In the genomic region with DNA sequence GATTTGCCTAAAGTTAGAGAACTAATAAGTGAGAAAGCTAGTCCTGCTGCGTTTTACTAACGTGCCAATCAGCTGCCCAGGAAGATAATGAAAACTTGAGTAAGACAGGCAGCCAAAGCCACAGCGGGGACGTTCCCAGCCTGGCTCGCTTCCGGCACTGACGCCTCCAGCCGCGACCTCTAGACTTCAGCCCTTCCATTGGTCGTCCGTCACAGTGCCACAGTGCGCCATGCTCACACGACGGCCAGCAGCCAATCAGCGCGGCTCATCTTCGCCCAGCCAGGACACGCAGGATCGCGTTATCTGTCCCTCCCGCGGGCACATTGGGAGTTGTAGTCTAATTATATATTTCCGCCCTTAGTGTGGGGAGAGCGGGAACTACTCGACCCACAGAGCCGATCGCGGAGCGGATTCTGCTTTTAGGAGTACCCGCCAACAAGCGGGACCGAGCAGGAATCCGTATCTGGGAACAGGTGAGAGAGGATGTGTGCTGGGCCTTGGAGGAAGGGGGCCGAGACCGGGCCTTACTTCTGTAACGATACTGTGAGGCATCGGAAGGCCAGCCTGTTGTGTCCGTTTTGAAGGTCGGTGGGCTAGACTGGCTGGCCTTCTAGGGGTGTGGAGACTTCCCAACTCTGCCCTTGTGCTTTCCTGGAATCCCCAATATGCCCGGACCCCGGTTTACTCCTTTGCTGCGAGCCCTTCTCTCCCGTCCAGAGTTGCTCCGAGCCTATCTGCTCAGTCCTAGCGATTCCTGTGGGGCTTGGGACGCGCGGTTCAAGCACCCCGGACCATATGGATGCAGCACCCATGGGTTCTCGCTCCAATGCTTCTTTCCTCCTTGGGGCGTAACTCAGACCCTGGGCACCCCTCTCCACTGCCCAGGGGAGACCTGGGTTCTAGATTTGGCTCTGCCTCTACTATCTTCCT, we compare ENCODE assay signal across 1 cellular context.
A peak's percentile ranks its signal among the peaks of the same experiment; 100 is the strongest.
TF ChIP-seq lines count a peak whose summit lies in the region.

Gene FDPS (plus strand): TSS at position 374 of the 930 bp plus-strand sequence. CDS start 924 bp downstream, outside the sequence.

TF ChIP-seq in K562, 482 proteins besides CTCF, POLR2A, EP300 and RAD21 (continued from another document and continues in another):
- TF ChIP-seq, protein P1, sequence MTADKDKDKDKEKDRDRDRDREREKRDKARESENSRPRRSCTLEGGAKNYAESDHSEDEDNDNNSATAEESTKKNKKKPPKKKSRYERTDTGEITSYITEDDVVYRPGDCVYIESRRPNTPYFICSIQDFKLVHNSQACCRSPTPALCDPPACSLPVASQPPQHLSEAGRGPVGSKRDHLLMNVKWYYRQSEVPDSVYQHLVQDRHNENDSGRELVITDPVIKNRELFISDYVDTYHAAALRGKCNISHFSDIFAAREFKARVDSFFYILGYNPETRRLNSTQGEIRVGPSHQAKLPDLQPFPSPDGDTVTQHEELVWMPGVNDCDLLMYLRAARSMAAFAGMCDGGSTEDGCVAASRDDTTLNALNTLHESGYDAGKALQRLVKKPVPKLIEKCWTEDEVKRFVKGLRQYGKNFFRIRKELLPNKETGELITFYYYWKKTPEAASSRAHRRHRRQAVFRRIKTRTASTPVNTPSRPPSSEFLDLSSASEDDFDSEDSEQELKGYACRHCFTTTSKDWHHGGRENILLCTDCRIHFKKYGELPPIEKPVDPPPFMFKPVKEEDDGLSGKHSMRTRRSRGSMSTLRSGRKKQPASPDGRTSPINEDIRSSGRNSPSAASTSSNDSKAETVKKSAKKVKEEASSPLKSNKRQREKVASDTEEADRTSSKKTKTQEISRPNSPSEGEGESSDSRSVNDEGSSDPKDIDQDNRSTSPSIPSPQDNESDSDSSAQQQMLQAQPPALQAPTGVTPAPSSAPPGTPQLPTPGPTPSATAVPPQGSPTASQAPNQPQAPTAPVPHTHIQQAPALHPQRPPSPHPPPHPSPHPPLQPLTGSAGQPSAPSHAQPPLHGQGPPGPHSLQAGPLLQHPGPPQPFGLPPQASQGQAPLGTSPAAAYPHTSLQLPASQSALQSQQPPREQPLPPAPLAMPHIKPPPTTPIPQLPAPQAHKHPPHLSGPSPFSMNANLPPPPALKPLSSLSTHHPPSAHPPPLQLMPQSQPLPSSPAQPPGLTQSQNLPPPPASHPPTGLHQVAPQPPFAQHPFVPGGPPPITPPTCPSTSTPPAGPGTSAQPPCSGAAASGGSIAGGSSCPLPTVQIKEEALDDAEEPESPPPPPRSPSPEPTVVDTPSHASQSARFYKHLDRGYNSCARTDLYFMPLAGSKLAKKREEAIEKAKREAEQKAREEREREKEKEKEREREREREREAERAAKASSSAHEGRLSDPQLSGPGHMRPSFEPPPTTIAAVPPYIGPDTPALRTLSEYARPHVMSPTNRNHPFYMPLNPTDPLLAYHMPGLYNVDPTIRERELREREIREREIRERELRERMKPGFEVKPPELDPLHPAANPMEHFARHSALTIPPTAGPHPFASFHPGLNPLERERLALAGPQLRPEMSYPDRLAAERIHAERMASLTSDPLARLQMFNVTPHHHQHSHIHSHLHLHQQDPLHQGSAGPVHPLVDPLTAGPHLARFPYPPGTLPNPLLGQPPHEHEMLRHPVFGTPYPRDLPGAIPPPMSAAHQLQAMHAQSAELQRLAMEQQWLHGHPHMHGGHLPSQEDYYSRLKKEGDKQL (CRISPR knock-in tag; IDR thresholded peaks at IDR 0.05; ENCODE audit: borderline replicate concordance): no peak
- TF ChIP-seq, protein P2, sequence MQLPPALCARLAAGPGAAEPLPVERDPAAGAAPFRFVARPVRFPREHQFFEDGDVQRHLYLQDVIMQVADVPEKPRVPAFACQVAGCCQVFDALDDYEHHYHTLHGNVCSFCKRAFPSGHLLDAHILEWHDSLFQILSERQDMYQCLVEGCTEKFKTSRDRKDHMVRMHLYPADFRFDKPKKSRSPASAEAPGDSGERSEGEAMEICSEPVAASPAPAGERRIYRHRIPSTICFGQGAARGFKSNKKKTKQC (CRISPR knock-in tag; IDR thresholded peaks at IDR 0.05): peak; percentile 82; the same call in 1 of the 2 replicates
- TF ChIP-seq, protein P3, sequence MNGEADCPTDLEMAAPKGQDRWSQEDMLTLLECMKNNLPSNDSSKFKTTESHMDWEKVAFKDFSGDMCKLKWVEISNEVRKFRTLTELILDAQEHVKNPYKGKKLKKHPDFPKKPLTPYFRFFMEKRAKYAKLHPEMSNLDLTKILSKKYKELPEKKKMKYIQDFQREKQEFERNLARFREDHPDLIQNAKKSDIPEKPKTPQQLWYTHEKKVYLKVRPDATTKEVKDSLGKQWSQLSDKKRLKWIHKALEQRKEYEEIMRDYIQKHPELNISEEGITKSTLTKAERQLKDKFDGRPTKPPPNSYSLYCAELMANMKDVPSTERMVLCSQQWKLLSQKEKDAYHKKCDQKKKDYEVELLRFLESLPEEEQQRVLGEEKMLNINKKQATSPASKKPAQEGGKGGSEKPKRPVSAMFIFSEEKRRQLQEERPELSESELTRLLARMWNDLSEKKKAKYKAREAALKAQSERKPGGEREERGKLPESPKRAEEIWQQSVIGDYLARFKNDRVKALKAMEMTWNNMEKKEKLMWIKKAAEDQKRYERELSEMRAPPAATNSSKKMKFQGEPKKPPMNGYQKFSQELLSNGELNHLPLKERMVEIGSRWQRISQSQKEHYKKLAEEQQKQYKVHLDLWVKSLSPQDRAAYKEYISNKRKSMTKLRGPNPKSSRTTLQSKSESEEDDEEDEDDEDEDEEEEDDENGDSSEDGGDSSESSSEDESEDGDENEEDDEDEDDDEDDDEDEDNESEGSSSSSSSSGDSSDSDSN (IDR thresholded peaks at IDR 0.05; ENCODE audit: borderline replicate concordance in 1 of 2, low read depth in 2 of 2, low read length in 2 of 2): 0 out of 4 replicates have a peak, but pooled peaks of 1 of the 2 experiments have one; percentile 44
- no peak for TF ChIP-seq NFATC3 (IDR thresholded peaks at IDR 0.05)
- peak; percentile 88 for TF ChIP-seq ASH1L (IDR thresholded peaks at IDR 0.05; ENCODE audit: borderline replicate concordance, low read depth, partially characterized antibody)
- peak; percentile 88 for TF ChIP-seq RBFOX2 (IDR thresholded peaks at IDR 0.05; ENCODE audit: low read depth, low read length)
- TF ChIP-seq HLTF (IDR thresholded peaks at IDR 0.05): no peak
- TF ChIP-seq, protein P4, sequence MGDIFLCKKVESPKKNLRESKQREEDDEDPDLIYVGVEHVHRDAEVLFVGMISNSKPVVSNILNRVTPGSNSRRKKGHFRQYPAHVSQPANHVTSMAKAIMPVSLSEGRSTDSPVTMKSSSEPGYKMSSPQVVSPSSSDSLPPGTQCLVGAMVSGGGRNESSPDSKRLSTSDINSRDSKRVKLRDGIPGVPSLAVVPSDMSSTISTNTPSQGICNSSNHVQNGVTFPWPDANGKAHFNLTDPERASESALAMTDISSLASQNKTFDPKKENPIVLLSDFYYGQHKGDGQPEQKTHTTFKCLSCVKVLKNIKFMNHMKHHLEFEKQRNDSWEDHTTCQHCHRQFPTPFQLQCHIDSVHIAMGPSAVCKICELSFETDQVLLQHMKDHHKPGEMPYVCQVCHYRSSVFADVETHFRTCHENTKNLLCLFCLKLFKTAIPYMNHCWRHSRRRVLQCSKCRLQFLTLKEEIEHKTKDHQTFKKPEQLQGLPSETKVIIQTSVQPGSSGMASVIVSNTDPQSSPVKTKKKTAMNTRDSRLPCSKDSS (IDR thresholded peaks at IDR 0.05; ENCODE audit: low read depth, partially characterized antibody): no peak
- no peak; the same call in 1 of the 2 replicates for TF ChIP-seq ZNF766 (CRISPR knock-in tag; conservative IDR thresholded peaks at IDR 0.05)
- peak; percentile 57 for TF ChIP-seq HNRNPLL (IDR thresholded peaks at IDR 0.05; ENCODE audit: low read depth, low read length, poor library complexity, severe bottlenecking)
- peak; percentile 87 for TF ChIP-seq GABPA (tag; conservative IDR thresholded peaks at IDR 0.05; ENCODE audit: low read depth)
- no peak for TF ChIP-seq WHSC1 (IDR thresholded peaks at IDR 0.05; ENCODE audit: low read length)
- no peak for TF ChIP-seq SETDB1 (IDR thresholded peaks at IDR 0.05; ENCODE audit: low read length)
- TF ChIP-seq KLF1 (tag; IDR thresholded peaks at IDR 0.05): no peak
- TF ChIP-seq ZNF239 (CRISPR knock-in tag; IDR thresholded peaks at IDR 0.05): no peak
- 0 out of 2 replicates have a peak, but pooled peaks have one; percentile 49 for TF ChIP-seq E2F3 (CRISPR knock-in tag; IDR thresholded peaks at IDR 0.05)
- peak; percentile 83; the same call in 1 of the 2 replicates for TF ChIP-seq PHF8 (IDR thresholded peaks at IDR 0.05; ENCODE audit: borderline replicate concordance, low read length)
- TF ChIP-seq BRF1 (IDR thresholded peaks at IDR 0.05; ENCODE audit: borderline replicate concordance, extremely low read depth, insufficient read length): no peak
- TF ChIP-seq ZNF75A (CRISPR knock-in tag; IDR thresholded peaks at IDR 0.05): no peak
- no peak for TF ChIP-seq ETV6 (IDR thresholded peaks at IDR 0.05; ENCODE audit: borderline replicate concordance in 1 of 2, low read depth in 2 of 2, low read length in 1 of 2)
- TF ChIP-seq ETV6 (CRISPR knock-in tag; IDR thresholded peaks at IDR 0.05; ENCODE audit: borderline replicate concordance): no peak
- TF ChIP-seq, protein P5, sequence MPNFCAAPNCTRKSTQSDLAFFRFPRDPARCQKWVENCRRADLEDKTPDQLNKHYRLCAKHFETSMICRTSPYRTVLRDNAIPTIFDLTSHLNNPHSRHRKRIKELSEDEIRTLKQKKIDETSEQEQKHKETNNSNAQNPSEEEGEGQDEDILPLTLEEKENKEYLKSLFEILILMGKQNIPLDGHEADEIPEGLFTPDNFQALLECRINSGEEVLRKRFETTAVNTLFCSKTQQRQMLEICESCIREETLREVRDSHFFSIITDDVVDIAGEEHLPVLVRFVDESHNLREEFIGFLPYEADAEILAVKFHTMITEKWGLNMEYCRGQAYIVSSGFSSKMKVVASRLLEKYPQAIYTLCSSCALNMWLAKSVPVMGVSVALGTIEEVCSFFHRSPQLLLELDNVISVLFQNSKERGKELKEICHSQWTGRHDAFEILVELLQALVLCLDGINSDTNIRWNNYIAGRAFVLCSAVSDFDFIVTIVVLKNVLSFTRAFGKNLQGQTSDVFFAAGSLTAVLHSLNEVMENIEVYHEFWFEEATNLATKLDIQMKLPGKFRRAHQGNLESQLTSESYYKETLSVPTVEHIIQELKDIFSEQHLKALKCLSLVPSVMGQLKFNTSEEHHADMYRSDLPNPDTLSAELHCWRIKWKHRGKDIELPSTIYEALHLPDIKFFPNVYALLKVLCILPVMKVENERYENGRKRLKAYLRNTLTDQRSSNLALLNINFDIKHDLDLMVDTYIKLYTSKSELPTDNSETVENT (CRISPR knock-in tag; IDR thresholded peaks at IDR 0.05): no peak
- TF ChIP-seq ZNF584 (CRISPR knock-in tag; IDR thresholded peaks at IDR 0.05; ENCODE audit: low read depth): peak; percentile 36; the same call in 1 of the 2 replicates
- TF ChIP-seq CCAR2 (IDR thresholded peaks at IDR 0.05; ENCODE audit: low read depth, low read length): no peak
- no peak for TF ChIP-seq MED1 (CRISPR knock-in tag; IDR thresholded peaks at IDR 0.05; ENCODE audit: borderline replicate concordance)
- no peak for TF ChIP-seq TSC22D4 (tag; IDR thresholded peaks at IDR 0.05)
- peak; percentile 77 for TF ChIP-seq POLR2AphosphoS5 (IDR thresholded peaks at IDR 0.05; ENCODE audit: control insufficient read depth, insufficient read depth, low read depth, low read length)
- no peak; the same call in 1 of the 2 replicates for TF ChIP-seq POLR2AphosphoS2 (IDR thresholded peaks at IDR 0.05; ENCODE audit: low read length)
- TF ChIP-seq, protein P6, sequence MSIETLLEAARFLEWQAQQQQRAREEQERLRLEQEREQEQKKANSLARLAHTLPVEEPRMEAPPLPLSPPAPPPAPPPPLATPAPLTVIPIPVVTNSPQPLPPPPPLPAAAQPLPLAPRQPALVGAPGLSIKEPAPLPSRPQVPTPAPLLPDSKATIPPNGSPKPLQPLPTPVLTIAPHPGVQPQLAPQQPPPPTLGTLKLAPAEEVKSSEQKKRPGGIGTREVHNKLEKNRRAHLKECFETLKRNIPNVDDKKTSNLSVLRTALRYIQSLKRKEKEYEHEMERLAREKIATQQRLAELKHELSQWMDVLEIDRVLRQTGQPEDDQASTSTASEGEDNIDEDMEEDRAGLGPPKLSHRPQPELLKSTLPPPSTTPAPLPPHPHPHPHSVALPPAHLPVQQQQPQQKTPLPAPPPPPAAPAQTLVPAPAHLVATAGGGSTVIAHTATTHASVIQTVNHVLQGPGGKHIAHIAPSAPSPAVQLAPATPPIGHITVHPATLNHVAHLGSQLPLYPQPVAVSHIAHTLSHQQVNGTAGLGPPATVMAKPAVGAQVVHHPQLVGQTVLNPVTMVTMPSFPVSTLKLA (conservative IDR thresholded peaks at IDR 0.05): peak; percentile 74 to 89
- TF ChIP-seq SRSF3 (IDR thresholded peaks at IDR 0.05; ENCODE audit: insufficient read depth, low read length): no peak
- no peak for TF ChIP-seq DEAF1 (CRISPR knock-in tag; IDR thresholded peaks at IDR 0.05)
- no peak for TF ChIP-seq TRIM24 (IDR thresholded peaks at IDR 0.05)
- TF ChIP-seq MCM5 (IDR thresholded peaks at IDR 0.05; ENCODE audit: low read depth): no peak
- no peak for TF ChIP-seq TSHZ1 (CRISPR knock-in tag; IDR thresholded peaks at IDR 0.05)
- no peak for TF ChIP-seq RFX1 (IDR thresholded peaks at IDR 0.05)
